In the genomic region with DNA sequence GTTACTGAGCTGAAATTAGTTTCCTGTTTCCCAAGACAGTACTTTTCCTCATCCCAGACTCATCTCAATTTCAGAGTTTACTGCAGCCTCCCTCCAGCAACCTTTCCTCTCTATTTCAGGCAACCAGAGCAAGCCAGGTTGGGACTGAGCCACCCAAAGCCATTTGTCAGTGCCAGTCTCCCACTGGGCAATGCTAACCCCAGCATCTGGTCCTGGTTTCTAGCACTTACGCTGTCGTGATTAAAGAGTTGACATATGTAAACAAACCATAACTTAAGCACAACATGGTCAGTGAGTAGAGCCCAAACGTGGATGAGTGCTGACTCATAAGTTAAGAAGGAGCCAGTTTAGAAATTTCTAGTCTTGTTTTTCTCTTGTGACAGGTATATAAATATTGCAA, we compare ENCODE assay signal across 11 cellular contexts.
DNase-seq lines count a peak whose midpoint lies in the region; ATAC-seq and TF ChIP-seq lines count a peak whose summit lies in the region.
"Had no signal": no experiment of that assay in that cellular context is flagged by ENCODE, and none has a peak within 500 bp of the region (broad histone marks: within the 10 kb centered on the region; RNA-seq: fewer than 3 reads in every experiment).

No MANE protein-coding gene starts in this region.

- TF ChIP-seq EP300 in suprapubic skin (IDR thresholded peaks at IDR 0.05) = no peak

- no peak overlapping the region for H3K4me3 ChIP-seq in AG04450 (ENCODE audit: low read depth, low read length)
- no peak overlapping the region for H3K4me3 ChIP-seq in astrocyte of the cerebellum (ENCODE audit: low read depth, low read length)
- no peak overlapping the region for H3K4me3 ChIP-seq in suprapubic skin
- H3K4me3 ChIP-seq: testis had no signal

- H3K27ac ChIP-seq in AG04450 (ENCODE audit: low read depth, low read length) (peak overlapping the region; percentile 74), suprapubic skin (no peak overlapping the region)
- H3K27ac ChIP-seq: testis had no signal

- H3K36me3 ChIP-seq in suprapubic skin = no peaks in the 10 kb centered on the region

- 53% methylated on average over 3 of the region's 3 CpGs for WGBS in suprapubic skin

- TF ChIP-seq POLR2A in GM18505 (IDR thresholded peaks at IDR 0.05; ENCODE audit: borderline replicate concordance, extremely low read depth, insufficient read depth, insufficient read length) (no peak), suprapubic skin (IDR thresholded peaks at IDR 0.05) (no peak)

- peak; percentile 94 for DNase-seq in AG04450 (ENCODE audit: low read depth, low spot score)
- DNase-seq in HEK293T (ENCODE audit: extremely low spot score) = no peak
- DNase-seq in astrocyte of the cerebellum (ENCODE audit: low read depth) = peak; percentile 96
- DNase-seq in islet precursor cell = peak; percentile 61
- no peak for DNase-seq in GM19238 (ENCODE audit: insufficient read length, low spot score)
- DNase-seq in suprapubic skin (ENCODE audit: low spot score in 2 of 2) = no peak
- DNase-seq: GOT3; stimulated activated CD4-positive, alpha-beta T cell treated with anti-CD3 and anti-CD28 coated beads, Interleukin-15, amount 100 ng/mL, for 24 hours; testis had no signal

- ATAC-seq in GM18505 (IDR thresholded peaks at IDR 0.05; ENCODE audit: unreplicated experiment) = no peak
- ATAC-seq in GM18519 (IDR thresholded peaks at IDR 0.05; ENCODE audit: low FRiP score, unreplicated experiment) = no peak

- H3K4me1 ChIP-seq in suprapubic skin = no peaks in the 10 kb centered on the region
- H3K4me1 ChIP-seq: testis had no signal

- TF ChIP-seq CTCF in AG04450 (IDR thresholded peaks at IDR 0.05; ENCODE audit: low read depth, low read length) = no peak
- no peak for TF ChIP-seq CTCF in astrocyte of the cerebellum (IDR thresholded peaks at IDR 0.05; ENCODE audit: low read depth, low read length, missing control alignments)
- TF ChIP-seq CTCF in suprapubic skin (IDR thresholded peaks at IDR 0.05) = no peak

- in situ Hi-C loops in astrocyte of the cerebellum (cut with HindIII; ENCODE audit: low sequenced_read_pairs) = no loop called here

- POLR2A ChIA-PET in AG04450 (lab: Yijun Ruan, JAX) (interaction anchor here (1.2 to 1.6 kb wide), 2 partner anchors 20 to 25 kb away, joined by 3 to 9 read pairs; no protein-coding TSS in a partner anchor), HEK293T (lab: Yijun Ruan, JAX) (no interaction called here)

- H3K9me3 ChIP-seq in AG04450 (ENCODE audit: control insufficient read depth, insufficient read depth, low read length) = no peaks in the 10 kb centered on the region
- H3K9me3 ChIP-seq in suprapubic skin = no peaks in the 10 kb centered on the region
- H3K9me3 ChIP-seq: testis had no signal

- no peaks in the 10 kb centered on the region for H3K27me3 ChIP-seq in AG04450 (ENCODE audit: control insufficient read depth, insufficient read depth, low read length)
- no peaks in the 10 kb centered on the region for H3K27me3 ChIP-seq in suprapubic skin
- H3K27me3 ChIP-seq: testis had no signal

- CTCF ChIA-PET in AG04450 (lab: Charles Lee) (interaction anchor here (1.0 to 4.7 kb wide), 2 partner anchors 20 to 33 kb away, joined by 4 to 27 read pairs; no protein-coding TSS in a partner anchor), HEK293T (lab: Yijun Ruan, JAX) (interaction anchor here (1.0 kb wide), 1 partner anchor 21 kb away, joined by 3 read pairs; no protein-coding TSS in a partner anchor)

TF ChIP-seq in HEK293T, 16 proteins besides CTCF, POLR2A, EP300 and RAD21:
- TF ChIP-seq, protein P1, sequence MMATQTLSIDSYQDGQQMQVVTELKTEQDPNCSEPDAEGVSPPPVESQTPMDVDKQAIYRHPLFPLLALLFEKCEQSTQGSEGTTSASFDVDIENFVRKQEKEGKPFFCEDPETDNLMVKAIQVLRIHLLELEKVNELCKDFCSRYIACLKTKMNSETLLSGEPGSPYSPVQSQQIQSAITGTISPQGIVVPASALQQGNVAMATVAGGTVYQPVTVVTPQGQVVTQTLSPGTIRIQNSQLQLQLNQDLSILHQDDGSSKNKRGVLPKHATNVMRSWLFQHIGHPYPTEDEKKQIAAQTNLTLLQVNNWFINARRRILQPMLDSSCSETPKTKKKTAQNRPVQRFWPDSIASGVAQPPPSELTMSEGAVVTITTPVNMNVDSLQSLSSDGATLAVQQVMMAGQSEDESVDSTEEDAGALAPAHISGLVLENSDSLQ (IDR thresholded peaks at IDR 0.05) = 0 out of 2 replicates have a peak, but pooled peaks have one; percentile 23
- TF ChIP-seq ELF4 (IDR thresholded peaks at IDR 0.05) = no peak
TF ChIP-seq in HEK293T: peak in this region for 1.

Comparison
In these comparisons a context has a peak if more than half of its experiments do, and no peak if none do; other contexts are left out.
1. DNase-seq: peak in AG04450 (single experiment), astrocyte of the cerebellum (single experiment) and islet precursor cell (single experiment); none in HEK293T (single experiment), GM19238 (single experiment) and suprapubic skin (0 of 2).